ENCODE assay signal across 14 cellular contexts in genomic region chr17:20080513-20080912, GRCh38.
DNase-seq lines count a peak whose midpoint lies in the region; ATAC-seq and TF ChIP-seq lines count a peak whose summit lies in the region.
"Had no signal": no experiment of that assay in that cellular context is flagged by ENCODE, and none has a peak within 500 bp of the region (broad histone marks: within the 10 kb centered on the region; RNA-seq: fewer than 3 reads in every experiment).

No MANE protein-coding gene starts in this region.

- H2AFZ ChIP-seq in GM23338 = no peak overlapping the region
- no peak overlapping the region for H2AFZ ChIP-seq in Loucy (ENCODE audit: low read length)

- ATAC-seq in GM23338 = no peak
- no peak for ATAC-seq in stimulated activated effector memory CD8-positive, alpha-beta T cell treated with anti-CD3 and anti-CD28 coated beads, Interleukin-12 subunit alpha, Interleukin-12 subunit beta, amount 100 ng/mL, for 72 hours
- ATAC-seq: HepG2 had no signal

- H3K27ac Mint-ChIP-seq in GM23338 (no peak overlapping the region), chondrocyte (ENCODE audit: unreplicated experiment) (no peak overlapping the region)
- peak overlapping the region; percentile 58 for H3K27ac Mint-ChIP-seq in stimulated activated effector memory CD8-positive, alpha-beta T cell treated with anti-CD3 and anti-CD28 coated beads, Interleukin-12 subunit alpha, Interleukin-12 subunit beta, amount 100 ng/mL, for 72 hours
- H3K27ac Mint-ChIP-seq in activated T-helper 2 cell treated with anti-CD3 and anti-CD28 coated beads, Interferon-gamma antibody, Interleukin-2, Interleukin-4, amounts not matched to agents 10 μg/mL and 5 μg/mL and 100 μg/mL, durations not matched to agents 14 hours and 24 hours and 36 hours = no peak overlapping the region
- H3K27ac Mint-ChIP-seq: HFFc6 had no signal

- DNase-seq in GM23338 (ENCODE audit: low spot score) = peak; percentile 30
- DNase-seq in islet precursor cell = peak; percentile 53
- no peak for DNase-seq in stimulated activated effector memory CD8-positive, alpha-beta T cell treated with anti-CD3 and anti-CD28 coated beads, Interleukin-12 subunit alpha, Interleukin-12 subunit beta, amount 100 ng/mL, for 72 hours (ENCODE audit: low spot score in 2 of 2)
- DNase-seq in activated T-helper 2 cell treated with anti-CD3 and anti-CD28 coated beads, Interferon-gamma antibody, Interleukin-2, Interleukin-4, amounts not matched to agents 10 μg/mL and 5 μg/mL and 100 μg/mL, durations not matched to agents 14 hours and 24 hours and 36 hours (ENCODE audit: low spot score) = no peak
- no peak for DNase-seq in chondrocyte (ENCODE audit: low spot score)
- DNase-seq: Caco-2; CD8-positive, alpha-beta memory T cell; DND-41; GDM1; HFFc6 had no signal

- H3K4me1 ChIP-seq in GM23338 (ENCODE audit: insufficient read depth) = no peaks in the 10 kb centered on the region
- peaks cover 23% of the 10 kb centered on the region for H3K4me1 ChIP-seq in Loucy (ENCODE audit: insufficient read depth, low read length, poor library complexity, severe bottlenecking)
- H3K4me1 ChIP-seq: Caco-2 had no signal

- no peaks in the 10 kb centered on the region for H3K36me3 ChIP-seq in GM23338 (ENCODE audit: insufficient read depth)
- H3K36me3 ChIP-seq in Loucy (ENCODE audit: insufficient read depth, low read length) = no peaks in the 10 kb centered on the region
- H3K36me3 ChIP-seq: HAP-1 had no signal

- H3K79me2 ChIP-seq in GM23338 (replicated peaks; ENCODE audit: insufficient read depth) = no peaks in the 10 kb centered on the region
- peaks cover 71% of the 10 kb centered on the region for H3K79me2 ChIP-seq in Loucy (ENCODE audit: insufficient read depth, low read length)

- H3K9me3 Mint-ChIP-seq in GM23338 (no peaks in the 10 kb centered on the region), chondrocyte (ENCODE audit: low read depth) (peaks cover 6% of the 10 kb centered on the region)
- no peaks in the 10 kb centered on the region for H3K9me3 Mint-ChIP-seq in stimulated activated effector memory CD8-positive, alpha-beta T cell treated with anti-CD3 and anti-CD28 coated beads, Interleukin-12 subunit alpha, Interleukin-12 subunit beta, amount 100 ng/mL, for 72 hours
- no peaks in the 10 kb centered on the region for H3K9me3 Mint-ChIP-seq in activated T-helper 2 cell treated with anti-CD3 and anti-CD28 coated beads, Interferon-gamma antibody, Interleukin-2, Interleukin-4, amounts not matched to agents 10 μg/mL and 5 μg/mL and 100 μg/mL, durations not matched to agents 14 hours and 24 hours and 36 hours
- H3K9me3 Mint-ChIP-seq: CD8-positive, alpha-beta memory T cell; HFFc6 had no signal

- H3K4me3 Mint-ChIP-seq in GM23338 = no peak overlapping the region
- no peak overlapping the region for H3K4me3 Mint-ChIP-seq in stimulated activated effector memory CD8-positive, alpha-beta T cell treated with anti-CD3 and anti-CD28 coated beads, Interleukin-12 subunit alpha, Interleukin-12 subunit beta, amount 100 ng/mL, for 72 hours
- no peak overlapping the region for H3K4me3 Mint-ChIP-seq in activated T-helper 2 cell treated with anti-CD3 and anti-CD28 coated beads, Interferon-gamma antibody, Interleukin-2, Interleukin-4, amounts not matched to agents 10 μg/mL and 5 μg/mL and 100 μg/mL, durations not matched to agents 14 hours and 24 hours and 36 hours (ENCODE audit: low read depth)
- H3K4me3 Mint-ChIP-seq in chondrocyte (ENCODE audit: unreplicated experiment) = no peak overlapping the region
- H3K4me3 Mint-ChIP-seq: CD8-positive, alpha-beta memory T cell; HFFc6 had no signal

- H3K27me3 ChIP-seq in GM23338 (ENCODE audit: insufficient read depth) (no peaks in the 10 kb centered on the region), Loucy (ENCODE audit: insufficient read depth, low read length, poor library complexity, severe bottlenecking) (no peaks in the 10 kb centered on the region)

- no peaks in the 10 kb centered on the region for H3K9me3 ChIP-seq in Loucy (ENCODE audit: insufficient read depth, low read depth, low read length)
- H3K9me3 ChIP-seq: A549, Caco-2, HAP-1 had no signal

- peaks cover 5% of the 10 kb centered on the region for H3K27me3 Mint-ChIP-seq in GM23338 (ENCODE audit: insufficient read depth, low read depth, poor library complexity)
- peaks cover 2% of the 10 kb centered on the region for H3K27me3 Mint-ChIP-seq in activated T-helper 2 cell treated with anti-CD3 and anti-CD28 coated beads, Interferon-gamma antibody, Interleukin-2, Interleukin-4, amounts not matched to agents 10 μg/mL and 5 μg/mL and 100 μg/mL, durations not matched to agents 14 hours and 24 hours and 36 hours (ENCODE audit: low read depth)
- H3K27me3 Mint-ChIP-seq in chondrocyte (ENCODE audit: low read depth) = peaks cover 3% of the 10 kb centered on the region

- no peaks in the 10 kb centered on the region for H3F3A ChIP-seq in GM23338 (replicated peaks; ENCODE audit: low read depth)
- no peaks in the 10 kb centered on the region for H3F3A ChIP-seq in Loucy (ENCODE audit: low read depth)

- no peak overlapping the region for H3K9ac ChIP-seq in Loucy (ENCODE audit: low read depth, low read length, poor library complexity, severe bottlenecking)

- intact Hi-C loops in activated T-helper 2 cell treated with anti-CD3 and anti-CD28 coated beads, Interferon-gamma antibody, Interleukin-2, Interleukin-4, amounts not matched to agents 10 μg/mL and 5 μg/mL and 100 μg/mL, durations not matched to agents 14 hours and 24 hours and 36 hours (cut with micrococcal nuclease) = no loop called here

- no peak overlapping the region for H3K27ac ChIP-seq in GM23338 (ENCODE audit: low read depth)

- TF ChIP-seq CTCF in GM23338 (conservative IDR thresholded peaks at IDR 0.05; ENCODE audit: low read depth in 2 of 2) (no peak), Loucy (conservative IDR thresholded peaks at IDR 0.05; ENCODE audit: low read length) (no peak), chondrocyte (IDR thresholded peaks at IDR 0.05) (no peak)

- H3K4me1 Mint-ChIP-seq in GM23338 (peaks cover 17% of the 10 kb centered on the region), chondrocyte (ENCODE audit: low read depth) (peaks cover 16% of the 10 kb centered on the region)
- peaks cover 7% of the 10 kb centered on the region for H3K4me1 Mint-ChIP-seq in stimulated activated effector memory CD8-positive, alpha-beta T cell treated with anti-CD3 and anti-CD28 coated beads, Interleukin-12 subunit alpha, Interleukin-12 subunit beta, amount 100 ng/mL, for 72 hours
- peaks cover 7% of the 10 kb centered on the region for H3K4me1 Mint-ChIP-seq in activated T-helper 2 cell treated with anti-CD3 and anti-CD28 coated beads, Interferon-gamma antibody, Interleukin-2, Interleukin-4, amounts not matched to agents 10 μg/mL and 5 μg/mL and 100 μg/mL, durations not matched to agents 14 hours and 24 hours and 36 hours (ENCODE audit: low read depth)

- H3K36me3 Mint-ChIP-seq in GM23338 (ENCODE audit: low read depth) (no peaks in the 10 kb centered on the region; the same call in 2 of the 3 replicates), chondrocyte (ENCODE audit: low read depth) (peaks cover 2% of the 10 kb centered on the region)
- peaks cover 6% of the 10 kb centered on the region for H3K36me3 Mint-ChIP-seq in stimulated activated effector memory CD8-positive, alpha-beta T cell treated with anti-CD3 and anti-CD28 coated beads, Interleukin-12 subunit alpha, Interleukin-12 subunit beta, amount 100 ng/mL, for 72 hours
- H3K36me3 Mint-ChIP-seq in activated T-helper 2 cell treated with anti-CD3 and anti-CD28 coated beads, Interferon-gamma antibody, Interleukin-2, Interleukin-4, amounts not matched to agents 10 μg/mL and 5 μg/mL and 100 μg/mL, durations not matched to agents 14 hours and 24 hours and 36 hours (ENCODE audit: low read depth) = no peaks in the 10 kb centered on the region

- H3K9me2 ChIP-seq in GM23338 (ENCODE audit: insufficient read depth) (no peaks in the 10 kb centered on the region), Loucy (replicated peaks; ENCODE audit: low read depth, low read length) (no peaks in the 10 kb centered on the region)

- H3K4me3 ChIP-seq in GM23338 = no peak overlapping the region
- H3K4me3 ChIP-seq in Loucy (ENCODE audit: low read length, poor library complexity, severe bottlenecking) = no peak overlapping the region
- H3K4me3 ChIP-seq: A549, HAP-1 had no signal

- H3K4me2 ChIP-seq in GM23338 (no peak overlapping the region), Loucy (ENCODE audit: low read depth, low read length, poor library complexity, severe bottlenecking) (peak overlapping the region; percentile 4)
- H3K4me2 ChIP-seq: A549 had no signal

- H4K20me1 ChIP-seq in GM23338 (replicated peaks; ENCODE audit: insufficient read depth) (no peaks in the 10 kb centered on the region), Loucy (ENCODE audit: insufficient read depth, low read length, poor library complexity, severe bottlenecking) (no peaks in the 10 kb centered on the region)

TF ChIP-seq in GM23338, 12 proteins besides CTCF, POLR2A, EP300 and RAD21 (continues in another document):
- TF ChIP-seq JUNB (IDR thresholded peaks at IDR 0.05; ENCODE audit: unreplicated experiment) (no peak), POLR2AphosphoS5 (IDR thresholded peaks at IDR 0.05; ENCODE audit: low read depth) (no peak), NANOG (IDR thresholded peaks at IDR 0.05; ENCODE audit: borderline replicate concordance) (no peak), EZH2 (IDR thresholded peaks at IDR 0.05; ENCODE audit: low read depth, unreplicated experiment) (no peak)
- TF ChIP-seq, protein P1, sequence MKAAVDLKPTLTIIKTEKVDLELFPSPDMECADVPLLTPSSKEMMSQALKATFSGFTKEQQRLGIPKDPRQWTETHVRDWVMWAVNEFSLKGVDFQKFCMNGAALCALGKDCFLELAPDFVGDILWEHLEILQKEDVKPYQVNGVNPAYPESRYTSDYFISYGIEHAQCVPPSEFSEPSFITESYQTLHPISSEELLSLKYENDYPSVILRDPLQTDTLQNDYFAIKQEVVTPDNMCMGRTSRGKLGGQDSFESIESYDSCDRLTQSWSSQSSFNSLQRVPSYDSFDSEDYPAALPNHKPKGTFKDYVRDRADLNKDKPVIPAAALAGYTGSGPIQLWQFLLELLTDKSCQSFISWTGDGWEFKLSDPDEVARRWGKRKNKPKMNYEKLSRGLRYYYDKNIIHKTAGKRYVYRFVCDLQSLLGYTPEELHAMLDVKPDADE (IDR thresholded peaks at IDR 0.05) = no peak

Comparison
In these comparisons a context has a peak if more than half of its experiments do, and no peak if none do; other contexts are left out.
1. DNase-seq: peak in GM23338 (single experiment) and islet precursor cell (single experiment); none in stimulated activated effector memory CD8-positive, alpha-beta T cell treated with anti-CD3 and anti-CD28 coated beads, Interleukin-12 subunit alpha, Interleukin-12 subunit beta, amount 100 ng/mL, for 72 hours (0 of 2), activated T-helper 2 cell treated with anti-CD3 and anti-CD28 coated beads, Interferon-gamma antibody, Interleukin-2, Interleukin-4, amounts not matched to agents 10 μg/mL and 5 μg/mL and 100 μg/mL, durations not matched to agents 14 hours and 24 hours and 36 hours (single experiment) and chondrocyte (single experiment).